ENCODE assay signal across 24 cellular contexts in genomic region chr5:61637566-61637965, GRCh38.
A peak's percentile ranks its signal among the peaks of the same experiment; 100 is the strongest.
DNase-seq lines count a peak whose midpoint lies in the region; FAIRE-seq and TF ChIP-seq lines count a peak whose summit lies in the region.
"Had no signal": no experiment of that assay in that cellular context is flagged by ENCODE, and none has a peak within 500 bp of the region (broad histone marks: within the 10 kb centered on the region; RNA-seq: fewer than 3 reads in every experiment).

No MANE protein-coding gene starts in this region.

- H3K4me1 Mint-ChIP-seq in endodermal cell (no peaks in the 10 kb centered on the region), neural progenitor cell (peaks cover 43% of the 10 kb centered on the region)
- H3K4me1 Mint-ChIP-seq: stimulated activated naive CD8-positive, alpha-beta T cell treated with anti-CD3 and anti-CD28 coated beads, Interleukin-15, amount 100 ng/mL, for 72 hours had no signal

- H3K27me3 ChIP-seq in NT2/D1 (ENCODE audit: insufficient read depth, insufficient read length) (no peaks in the 10 kb centered on the region), endodermal cell (ENCODE audit: control insufficient read depth, insufficient read depth, low read length, poor library complexity, severe bottlenecking) (no peaks in the 10 kb centered on the region), neural progenitor cell (no peaks in the 10 kb centered on the region), H7 (ENCODE audit: control insufficient read depth, insufficient read depth, low read length) (no peaks in the 10 kb centered on the region)

- H3K27ac ChIP-seq in C4-2B (peak overlapping the region; percentile 42; the same call in 1 of the 2 replicates), endodermal cell (ENCODE audit: low read depth, low read length) (peak overlapping the region; percentile 41), neural progenitor cell (no peak overlapping the region)
- H3K27ac ChIP-seq: GM23248, HL-60, lower lobe of right lung had no signal

- no peaks in the 10 kb centered on the region for H3K36me3 Mint-ChIP-seq in endodermal cell (ENCODE audit: low read depth)
- peaks cover 2% of the 10 kb centered on the region for H3K36me3 Mint-ChIP-seq in neural progenitor cell
- H3K36me3 Mint-ChIP-seq: activated naive CD4-positive, alpha-beta T cell treated with anti-CD3 and anti-CD28 coated beads, Interleukin-2, amount 50 U/mL, for 72 hours; natural killer cell treated with Interleukin-12 subunit alpha and Interleukin-12 subunit beta and Interleukin-15 and Interleukin-18, amount 100 ng/mL, for 72 hours had no signal

- H3K27me3 Mint-ChIP-seq in endodermal cell (ENCODE audit: insufficient read depth) (no peaks in the 10 kb centered on the region), neural progenitor cell (ENCODE audit: insufficient read depth, low read depth) (peaks cover 2% of the 10 kb centered on the region)

- no peak overlapping the region for H2AFZ ChIP-seq in neural progenitor cell (replicated peaks)
- H2AFZ ChIP-seq: GM23248 had no signal

- no peaks in the 10 kb centered on the region for H4K20me1 ChIP-seq in neural progenitor cell (ENCODE audit: low read depth)

- H3K4me3 ChIP-seq in NT2/D1 (ENCODE audit: insufficient read length, low read depth) (no peak overlapping the region), endodermal cell (ENCODE audit: low read length) (no peak overlapping the region), neural progenitor cell (no peak overlapping the region), H7 (ENCODE audit: insufficient read depth, low read depth, low read length) (no peak overlapping the region)
- H3K4me3 ChIP-seq: GM23248, lower lobe of right lung had no signal

- H3K4me1 ChIP-seq in NT2/D1 (ENCODE audit: insufficient read depth, insufficient read length): peaks cover 3% of the 10 kb centered on the region
- no peaks in the 10 kb centered on the region for H3K4me1 ChIP-seq in endodermal cell (ENCODE audit: control insufficient read depth, insufficient read depth, low read length)
- H3K4me1 ChIP-seq in neural progenitor cell: peaks cover 12% of the 10 kb centered on the region
- H3K4me1 ChIP-seq: lower lobe of right lung had no signal

- TF ChIP-seq CTCF in C4-2B (conservative IDR thresholded peaks at IDR 0.05) (no peak), endodermal cell (conservative IDR thresholded peaks at IDR 0.05) (no peak), neural progenitor cell (IDR thresholded peaks at IDR 0.05) (no peak)

- no peaks in the 10 kb centered on the region for H3K9me3 Mint-ChIP-seq in endodermal cell
- H3K9me3 Mint-ChIP-seq in neural progenitor cell: no peaks in the 10 kb centered on the region
- H3K9me3 Mint-ChIP-seq: activated naive CD4-positive, alpha-beta T cell treated with anti-CD3 and anti-CD28 coated beads, Interleukin-2, amount 50 U/mL, for 72 hours; natural killer cell treated with Interleukin-12 subunit alpha and Interleukin-12 subunit beta and Interleukin-15 and Interleukin-18, amount 100 ng/mL, for 72 hours; stimulated activated naive CD8-positive, alpha-beta T cell treated with anti-CD3 and anti-CD28 coated beads, Interleukin-15, amount 100 ng/mL, for 72 hours had no signal

- H3F3A ChIP-seq in neural progenitor cell (ENCODE audit: low read depth): no peaks in the 10 kb centered on the region

- peak overlapping the region; percentile 54 for H3K4me2 ChIP-seq in neural progenitor cell

- H3K79me2 ChIP-seq in neural progenitor cell (ENCODE audit: low read depth): no peaks in the 10 kb centered on the region

- H3K4me3 Mint-ChIP-seq in endodermal cell: no peak overlapping the region
- H3K4me3 Mint-ChIP-seq in neural progenitor cell: peak overlapping the region; percentile 11
- H3K4me3 Mint-ChIP-seq: natural killer cell treated with Interleukin-12 subunit alpha and Interleukin-12 subunit beta and Interleukin-15 and Interleukin-18, amount 100 ng/mL, for 72 hours; stimulated activated naive CD8-positive, alpha-beta T cell treated with anti-CD3 and anti-CD28 coated beads, Interleukin-15, amount 100 ng/mL, for 72 hours had no signal

- H3K36me3 ChIP-seq in NT2/D1 (ENCODE audit: insufficient read depth, insufficient read length, low read length): no peaks in the 10 kb centered on the region
- H3K36me3 ChIP-seq in endodermal cell (ENCODE audit: control insufficient read depth, insufficient read depth, low read length): no peaks in the 10 kb centered on the region
- H3K36me3 ChIP-seq in neural progenitor cell: no peaks in the 10 kb centered on the region
- no peaks in the 10 kb centered on the region for H3K36me3 ChIP-seq in H7 (replicated peaks; ENCODE audit: control insufficient read depth, insufficient read depth, low read length)
- H3K36me3 ChIP-seq: lower lobe of right lung had no signal

- FAIRE-seq in HTR-8/SVneo (lab: Jason Lieb, UNC): no peak
- FAIRE-seq: GM12892, TTC549 had no signal

- H3K9me3 ChIP-seq in NT2/D1 (ENCODE audit: insufficient read depth, low read length) (no peaks in the 10 kb centered on the region), endodermal cell (ENCODE audit: control insufficient read depth, low read length) (no peaks in the 10 kb centered on the region), neural progenitor cell (ENCODE audit: low read depth) (no peaks in the 10 kb centered on the region)
- H3K9me3 ChIP-seq: lower lobe of right lung had no signal

- H3K9ac ChIP-seq in NT2/D1 (ENCODE audit: insufficient read length, low read depth): no peak overlapping the region
- no peak overlapping the region for H3K9ac ChIP-seq in endodermal cell (ENCODE audit: extremely low read depth, low read length, poor library complexity, severe bottlenecking)
- H3K9ac ChIP-seq in neural progenitor cell: no peak overlapping the region
- H3K9ac ChIP-seq: GM23248 had no signal

- peak; percentile 43 for DNase-seq in NT2/D1 (ENCODE audit: low read depth, low spot score)
- no peak for DNase-seq in endodermal cell
- peak; percentile 62 for DNase-seq in neural progenitor cell (ENCODE audit: low spot score)
- DNase-seq in DMS53 treated with DMSO at 0.1 percent for 48 hours (lab: John Stamatoyannopoulos, UW; ENCODE audit: unreplicated experiment): no peak
- no peak for DNase-seq in Kasumi-1 (lab: John Stamatoyannopoulos, UW)
- DNase-seq in HTR-8/SVneo (ENCODE audit: insufficient read length, low spot score): no peak
- DNase-seq in H7: no peak
- DNase-seq: activated T-cell treated with anti-CD3 and anti-CD28 coated beads, Interleukin-2, amount 50 U/mL, for 1 hour; COR-L47; GF-D8; GM23248; lower lobe of right lung; NCI-H1092 treated with DMSO at 0.1 percent for 48 hours; NCI-H2171; NK-92 treated with Interleukin-12 subunit alpha and Interleukin-12 subunit beta, amount 100 ng/mL, for 24 hours; retina; SHP77 treated with DMSO at 0.1 percent for 48 hours; stimulated activated naive CD8-positive, alpha-beta T cell treated with anti-CD3 and anti-CD28 coated beads, Interleukin-15, amount 100 ng/mL, for 72 hours had no signal

- H3K27ac Mint-ChIP-seq in endodermal cell: no peak overlapping the region
- H3K27ac Mint-ChIP-seq in neural progenitor cell: peak overlapping the region; percentile 84
- H3K27ac Mint-ChIP-seq: activated naive CD4-positive, alpha-beta T cell treated with anti-CD3 and anti-CD28 coated beads, Interleukin-2, amount 50 U/mL, for 72 hours; natural killer cell treated with Interleukin-12 subunit alpha and Interleukin-12 subunit beta and Interleukin-15 and Interleukin-18, amount 100 ng/mL, for 72 hours had no signal

Comparison
In these comparisons a context has a peak if more than half of its experiments do, and no peak if none do; other contexts are left out.
1. DNase-seq: peak in NT2/D1 (single experiment) and neural progenitor cell (single experiment); none in endodermal cell (single experiment), DMS53 treated with DMSO at 0.1 percent for 48 hours (single experiment), Kasumi-1 (0 of 2), HTR-8/SVneo (single experiment) and H7 (single experiment).